7 cellular contexts compared by ENCODE assay signal in genomic region chr11:44726278-44727113, GRCh38. TPM values are rescaled to one million over a fixed set of nuclear protein-coding genes. Genes with fewer than 3 reads are reported as not detected.
DNase-seq lines count a peak whose midpoint lies in the region; ATAC-seq, FAIRE-seq and TF ChIP-seq lines count a peak whose summit lies in the region.

TSPAN18 (plus strand) TSS chr11:44726962; CDS start chr11:44906417, 179,455 bp downstream.

- DNase-seq in SK-N-MC (ENCODE audit: low read depth, low spot score) = no peak
- no peak for DNase-seq in astrocyte (ENCODE audit: low read depth)
- DNase-seq in stimulated activated CD4-positive, alpha-beta T cell treated with anti-CD3 and anti-CD28 coated beads, Interleukin-15, amount 100 ng/mL, for 1 hour (ENCODE audit: low read depth in 1 of 2, low spot score in 1 of 2) = peak; percentile 7 to 21
- no peak for DNase-seq in globus pallidus (ENCODE audit: low spot score)

- no peak for FAIRE-seq in astrocyte (lab: Jason Lieb, UNC)

- peaks cover 32% of the 10 kb centered on the region for H3K27me3 ChIP-seq in astrocyte (ENCODE audit: insufficient read depth, low read length)
- H3K27me3 ChIP-seq in iPS-20b (ENCODE audit: insufficient read depth, low read length) = peaks cover 54% of the 10 kb centered on the region

- H3K4me1 ChIP-seq in astrocyte (ENCODE audit: insufficient read depth, low read length) (no peaks in the 10 kb centered on the region), iPS-20b (ENCODE audit: insufficient read depth, low read length) (peaks cover 31% of the 10 kb centered on the region)

- H3K9ac ChIP-seq in SK-N-MC (ENCODE audit: insufficient read length) = peak within 1 kb of the TSS; percentile 69
- peak within 1 kb of the TSS; percentile 27 for H3K9ac ChIP-seq in astrocyte (ENCODE audit: low read length)
- peak within 1 kb of the TSS; percentile 66; the same call in 1 of the 2 replicates for H3K9ac ChIP-seq in iPS-20b (ENCODE audit: low read depth, low read length)

- peak within 1 kb of the TSS; percentile 85 for H3K4me2 ChIP-seq in astrocyte (ENCODE audit: low read length)

- peaks cover 28% of the 10 kb centered on the region for H3K27me3 Mint-ChIP-seq in astrocyte (ENCODE audit: low read depth, unreplicated experiment)

- H3K9me3 Mint-ChIP-seq in astrocyte (ENCODE audit: unreplicated experiment) = no peaks in the 10 kb centered on the region

- no peaks in the 10 kb centered on the region for H4K20me1 ChIP-seq in astrocyte (ENCODE audit: insufficient read depth, low read length)

- H3K79me2 ChIP-seq in astrocyte (ENCODE audit: insufficient read depth, low read length) = no peaks in the 10 kb centered on the region

- ATAC-seq in GM18517 (IDR thresholded peaks at IDR 0.05; ENCODE audit: unreplicated experiment) = peak; percentile 93
- peak; percentile 83 for ATAC-seq in HG02678 (IDR thresholded peaks at IDR 0.05; ENCODE audit: unreplicated experiment)

- H3K27ac ChIP-seq in SK-N-MC (no peak within 1 kb of the TSS), astrocyte (ENCODE audit: low read depth, low read length) (no peak within 1 kb of the TSS), iPS-20b (ENCODE audit: low read length) (no peak within 1 kb of the TSS)

- H3K9me3 ChIP-seq in SK-N-MC (ENCODE audit: low read depth, low read length) (no peaks in the 10 kb centered on the region), astrocyte (ENCODE audit: insufficient read depth, low read depth, low read length) (no peaks in the 10 kb centered on the region), iPS-20b (ENCODE audit: insufficient read depth, low read depth, low read length) (no peaks in the 10 kb centered on the region)

- H3K36me3 Mint-ChIP-seq in astrocyte (ENCODE audit: low read depth, unreplicated experiment) = peaks cover 2% of the 10 kb centered on the region

- H3K4me1 Mint-ChIP-seq in astrocyte (ENCODE audit: low read depth, unreplicated experiment) = peaks cover 29% of the 10 kb centered on the region

- peak within 1 kb of the TSS; percentile 92 for H3K4me3 ChIP-seq in SK-N-MC
- peak within 1 kb of the TSS; percentile 55 for H3K4me3 ChIP-seq in astrocyte (ENCODE audit: insufficient read depth, low read depth, low read length)
- peak within 1 kb of the TSS; percentile 75 for H3K4me3 ChIP-seq in iPS-20b (ENCODE audit: low read length)

- peak within 1 kb of the TSS; percentile 87 for H3K4me3 Mint-ChIP-seq in astrocyte (ENCODE audit: unreplicated experiment)

- no peak within 1 kb of the TSS for H3K27ac Mint-ChIP-seq in astrocyte (ENCODE audit: unreplicated experiment)

- peak within 1 kb of the TSS; percentile 78 for H2AFZ ChIP-seq in astrocyte (ENCODE audit: low read depth, low read length)

- no peak for TF ChIP-seq CTCF in astrocyte (IDR thresholded peaks at IDR 0.05; ENCODE audit: insufficient read depth, low read depth, low read length)

- H3K36me3 ChIP-seq in SK-N-MC (ENCODE audit: insufficient read depth, low read length) (no peaks in the 10 kb centered on the region), astrocyte (ENCODE audit: insufficient read depth, low read length) (no peaks in the 10 kb centered on the region), iPS-20b (ENCODE audit: insufficient read depth, low read depth, low read length) (no peaks in the 10 kb centered on the region)

RNA-seq across cellular contexts. Expression of gene TSPAN18, which starts in this region (rescaled TPM):
- 31.7 and 39.1 TPM in 2 replicates for total RNA-seq in astrocyte

Comparison
In these comparisons a context has a peak if more than half of its experiments do, and no peak if none do; other contexts are left out.
1. DNase-seq: peak in stimulated activated CD4-positive, alpha-beta T cell treated with anti-CD3 and anti-CD28 coated beads, Interleukin-15, amount 100 ng/mL, for 1 hour (2 of 2); none in SK-N-MC (single experiment), astrocyte (single experiment) and globus pallidus (single experiment).
2. Peak in every context shown above with its lines, with median percentiles within 50 percentile points of each other: H3K4me3 ChIP-seq and H3K9ac ChIP-seq.